Comparison of ENCODE assay signal across 1 cellular context in the genomic region with DNA sequence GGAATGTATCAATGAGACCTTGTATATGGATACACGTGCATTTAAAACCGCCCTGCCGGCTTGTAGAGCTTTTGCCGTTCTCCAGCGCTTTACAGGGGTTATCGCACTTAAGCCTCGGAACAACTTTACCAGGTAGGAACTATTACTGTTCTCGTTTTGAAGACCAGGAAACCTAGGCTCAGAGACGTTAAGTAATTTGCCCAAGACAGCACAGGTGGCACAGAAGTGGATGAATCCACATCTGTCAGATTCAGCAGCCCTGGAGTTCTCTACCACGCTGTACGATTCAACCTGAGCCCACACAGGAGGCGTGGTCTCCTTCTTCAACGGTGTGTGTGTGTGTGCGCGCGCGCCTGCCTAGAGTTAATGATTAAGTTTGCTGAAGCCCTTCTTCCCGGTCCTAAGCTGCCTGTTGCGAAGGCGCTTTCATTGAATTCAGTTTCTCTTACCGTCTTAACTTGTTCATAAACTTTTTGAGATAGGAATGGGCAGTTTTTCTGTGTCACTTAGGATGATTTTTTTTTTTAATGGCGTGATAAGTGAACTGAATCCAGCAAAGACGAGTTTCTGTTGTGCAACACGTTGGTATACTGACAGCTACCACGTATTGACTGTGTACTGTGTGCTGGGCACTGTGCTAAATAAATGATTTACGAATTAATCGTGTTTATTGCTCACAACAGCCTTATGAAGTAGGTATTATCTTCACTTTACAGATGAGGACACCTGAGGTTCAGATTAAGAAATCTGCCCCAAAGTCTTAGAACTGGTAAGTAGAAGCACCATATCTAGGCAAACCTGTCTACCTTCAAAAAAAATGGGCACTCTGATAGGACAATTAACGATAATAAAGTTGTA.
TF ChIP-seq lines count a peak whose summit lies in the region.

No MANE protein-coding gene starts in this region.

TF ChIP-seq in K562, 482 proteins besides CTCF, POLR2A, EP300 and RAD21 (continued from another document and continues in another):
- TF ChIP-seq, protein P1, sequence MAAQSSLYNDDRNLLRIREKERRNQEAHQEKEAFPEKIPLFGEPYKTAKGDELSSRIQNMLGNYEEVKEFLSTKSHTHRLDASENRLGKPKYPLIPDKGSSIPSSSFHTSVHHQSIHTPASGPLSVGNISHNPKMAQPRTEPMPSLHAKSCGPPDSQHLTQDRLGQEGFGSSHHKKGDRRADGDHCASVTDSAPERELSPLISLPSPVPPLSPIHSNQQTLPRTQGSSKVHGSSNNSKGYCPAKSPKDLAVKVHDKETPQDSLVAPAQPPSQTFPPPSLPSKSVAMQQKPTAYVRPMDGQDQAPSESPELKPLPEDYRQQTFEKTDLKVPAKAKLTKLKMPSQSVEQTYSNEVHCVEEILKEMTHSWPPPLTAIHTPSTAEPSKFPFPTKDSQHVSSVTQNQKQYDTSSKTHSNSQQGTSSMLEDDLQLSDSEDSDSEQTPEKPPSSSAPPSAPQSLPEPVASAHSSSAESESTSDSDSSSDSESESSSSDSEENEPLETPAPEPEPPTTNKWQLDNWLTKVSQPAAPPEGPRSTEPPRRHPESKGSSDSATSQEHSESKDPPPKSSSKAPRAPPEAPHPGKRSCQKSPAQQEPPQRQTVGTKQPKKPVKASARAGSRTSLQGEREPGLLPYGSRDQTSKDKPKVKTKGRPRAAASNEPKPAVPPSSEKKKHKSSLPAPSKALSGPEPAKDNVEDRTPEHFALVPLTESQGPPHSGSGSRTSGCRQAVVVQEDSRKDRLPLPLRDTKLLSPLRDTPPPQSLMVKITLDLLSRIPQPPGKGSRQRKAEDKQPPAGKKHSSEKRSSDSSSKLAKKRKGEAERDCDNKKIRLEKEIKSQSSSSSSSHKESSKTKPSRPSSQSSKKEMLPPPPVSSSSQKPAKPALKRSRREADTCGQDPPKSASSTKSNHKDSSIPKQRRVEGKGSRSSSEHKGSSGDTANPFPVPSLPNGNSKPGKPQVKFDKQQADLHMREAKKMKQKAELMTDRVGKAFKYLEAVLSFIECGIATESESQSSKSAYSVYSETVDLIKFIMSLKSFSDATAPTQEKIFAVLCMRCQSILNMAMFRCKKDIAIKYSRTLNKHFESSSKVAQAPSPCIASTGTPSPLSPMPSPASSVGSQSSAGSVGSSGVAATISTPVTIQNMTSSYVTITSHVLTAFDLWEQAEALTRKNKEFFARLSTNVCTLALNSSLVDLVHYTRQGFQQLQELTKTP (IDR thresholded peaks at IDR 0.05; ENCODE audit: low read depth in 1 of 2, partially characterized antibody in 2 of 2): no peak
- no peak for TF ChIP-seq SMARCC2 (IDR thresholded peaks at IDR 0.05; ENCODE audit: low read depth)
- TF ChIP-seq RAD51 (IDR thresholded peaks at IDR 0.05; ENCODE audit: borderline replicate concordance, low read depth): no peak
- no peak for TF ChIP-seq CTBP1 (IDR thresholded peaks at IDR 0.05; ENCODE audit: borderline replicate concordance)
- no peak for TF ChIP-seq CBX1 (IDR thresholded peaks at IDR 0.05; ENCODE audit: low read depth)
- no peak for TF ChIP-seq MTF1 (CRISPR knock-in tag; IDR thresholded peaks at IDR 0.05; ENCODE audit: borderline replicate concordance)
- no peak for TF ChIP-seq PTTG1 (tag; IDR thresholded peaks at IDR 0.05; ENCODE audit: low read depth)
- no peak for TF ChIP-seq PHB2 (IDR thresholded peaks at IDR 0.05; ENCODE audit: low read depth)
- no peak for TF ChIP-seq FOXK1 (CRISPR knock-in tag; IDR thresholded peaks at IDR 0.05; ENCODE audit: borderline replicate concordance)
- TF ChIP-seq GABPB1 (CRISPR knock-in tag; IDR thresholded peaks at IDR 0.05): no peak; the same call in 1 of the 2 replicates
- no peak for TF ChIP-seq ADNP (tag; IDR thresholded peaks at IDR 0.05)
- peak; percentile 93 for TF ChIP-seq CEBPB (tag; IDR thresholded peaks at IDR 0.05)
- TF ChIP-seq, protein P2, sequence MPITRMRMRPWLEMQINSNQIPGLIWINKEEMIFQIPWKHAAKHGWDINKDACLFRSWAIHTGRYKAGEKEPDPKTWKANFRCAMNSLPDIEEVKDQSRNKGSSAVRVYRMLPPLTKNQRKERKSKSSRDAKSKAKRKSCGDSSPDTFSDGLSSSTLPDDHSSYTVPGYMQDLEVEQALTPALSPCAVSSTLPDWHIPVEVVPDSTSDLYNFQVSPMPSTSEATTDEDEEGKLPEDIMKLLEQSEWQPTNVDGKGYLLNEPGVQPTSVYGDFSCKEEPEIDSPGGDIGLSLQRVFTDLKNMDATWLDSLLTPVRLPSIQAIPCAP (CRISPR knock-in tag; IDR thresholded peaks at IDR 0.05; ENCODE audit: borderline replicate concordance): no peak
- TF ChIP-seq ZNF586 (CRISPR knock-in tag; conservative IDR thresholded peaks at IDR 0.05): no peak
- TF ChIP-seq ZSCAN32 (CRISPR knock-in tag; IDR thresholded peaks at IDR 0.05): no peak
- TF ChIP-seq, protein P3, sequence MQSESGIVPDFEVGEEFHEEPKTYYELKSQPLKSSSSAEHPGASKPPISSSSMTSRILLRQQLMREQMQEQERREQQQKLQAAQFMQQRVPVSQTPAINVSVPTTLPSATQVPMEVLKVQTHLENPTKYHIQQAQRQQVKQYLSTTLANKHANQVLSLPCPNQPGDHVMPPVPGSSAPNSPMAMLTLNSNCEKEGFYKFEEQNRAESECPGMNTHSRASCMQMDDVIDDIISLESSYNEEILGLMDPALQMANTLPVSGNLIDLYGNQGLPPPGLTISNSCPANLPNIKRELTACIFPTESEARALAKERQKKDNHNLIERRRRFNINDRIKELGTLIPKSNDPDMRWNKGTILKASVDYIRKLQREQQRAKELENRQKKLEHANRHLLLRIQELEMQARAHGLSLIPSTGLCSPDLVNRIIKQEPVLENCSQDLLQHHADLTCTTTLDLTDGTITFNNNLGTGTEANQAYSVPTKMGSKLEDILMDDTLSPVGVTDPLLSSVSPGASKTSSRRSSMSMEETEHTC (IDR thresholded peaks at IDR 0.05): no peak
- TF ChIP-seq HDAC6 (IDR thresholded peaks at IDR 0.05; ENCODE audit: low read depth, low read length): no peak
- TF ChIP-seq, protein P4, sequence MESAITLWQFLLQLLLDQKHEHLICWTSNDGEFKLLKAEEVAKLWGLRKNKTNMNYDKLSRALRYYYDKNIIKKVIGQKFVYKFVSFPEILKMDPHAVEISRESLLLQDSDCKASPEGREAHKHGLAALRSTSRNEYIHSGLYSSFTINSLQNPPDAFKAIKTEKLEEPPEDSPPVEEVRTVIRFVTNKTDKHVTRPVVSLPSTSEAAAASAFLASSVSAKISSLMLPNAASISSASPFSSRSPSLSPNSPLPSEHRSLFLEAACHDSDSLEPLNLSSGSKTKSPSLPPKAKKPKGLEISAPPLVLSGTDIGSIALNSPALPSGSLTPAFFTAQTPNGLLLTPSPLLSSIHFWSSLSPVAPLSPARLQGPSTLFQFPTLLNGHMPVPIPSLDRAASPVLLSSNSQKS (CRISPR knock-in tag; IDR thresholded peaks at IDR 0.05): no peak
- TF ChIP-seq, protein P5, sequence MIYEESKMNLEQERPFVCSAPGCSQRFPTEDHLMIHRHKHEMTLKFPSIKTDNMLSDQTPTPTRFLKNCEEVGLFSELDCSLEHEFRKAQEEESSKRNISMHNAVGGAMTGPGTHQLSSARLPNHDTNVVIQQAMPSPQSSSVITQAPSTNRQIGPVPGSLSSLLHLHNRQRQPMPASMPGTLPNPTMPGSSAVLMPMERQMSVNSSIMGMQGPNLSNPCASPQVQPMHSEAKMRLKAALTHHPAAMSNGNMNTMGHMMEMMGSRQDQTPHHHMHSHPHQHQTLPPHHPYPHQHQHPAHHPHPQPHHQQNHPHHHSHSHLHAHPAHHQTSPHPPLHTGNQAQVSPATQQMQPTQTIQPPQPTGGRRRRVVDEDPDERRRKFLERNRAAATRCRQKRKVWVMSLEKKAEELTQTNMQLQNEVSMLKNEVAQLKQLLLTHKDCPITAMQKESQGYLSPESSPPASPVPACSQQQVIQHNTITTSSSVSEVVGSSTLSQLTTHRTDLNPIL (CRISPR knock-in tag; IDR thresholded peaks at IDR 0.05): no peak
- TF ChIP-seq, protein P6, sequence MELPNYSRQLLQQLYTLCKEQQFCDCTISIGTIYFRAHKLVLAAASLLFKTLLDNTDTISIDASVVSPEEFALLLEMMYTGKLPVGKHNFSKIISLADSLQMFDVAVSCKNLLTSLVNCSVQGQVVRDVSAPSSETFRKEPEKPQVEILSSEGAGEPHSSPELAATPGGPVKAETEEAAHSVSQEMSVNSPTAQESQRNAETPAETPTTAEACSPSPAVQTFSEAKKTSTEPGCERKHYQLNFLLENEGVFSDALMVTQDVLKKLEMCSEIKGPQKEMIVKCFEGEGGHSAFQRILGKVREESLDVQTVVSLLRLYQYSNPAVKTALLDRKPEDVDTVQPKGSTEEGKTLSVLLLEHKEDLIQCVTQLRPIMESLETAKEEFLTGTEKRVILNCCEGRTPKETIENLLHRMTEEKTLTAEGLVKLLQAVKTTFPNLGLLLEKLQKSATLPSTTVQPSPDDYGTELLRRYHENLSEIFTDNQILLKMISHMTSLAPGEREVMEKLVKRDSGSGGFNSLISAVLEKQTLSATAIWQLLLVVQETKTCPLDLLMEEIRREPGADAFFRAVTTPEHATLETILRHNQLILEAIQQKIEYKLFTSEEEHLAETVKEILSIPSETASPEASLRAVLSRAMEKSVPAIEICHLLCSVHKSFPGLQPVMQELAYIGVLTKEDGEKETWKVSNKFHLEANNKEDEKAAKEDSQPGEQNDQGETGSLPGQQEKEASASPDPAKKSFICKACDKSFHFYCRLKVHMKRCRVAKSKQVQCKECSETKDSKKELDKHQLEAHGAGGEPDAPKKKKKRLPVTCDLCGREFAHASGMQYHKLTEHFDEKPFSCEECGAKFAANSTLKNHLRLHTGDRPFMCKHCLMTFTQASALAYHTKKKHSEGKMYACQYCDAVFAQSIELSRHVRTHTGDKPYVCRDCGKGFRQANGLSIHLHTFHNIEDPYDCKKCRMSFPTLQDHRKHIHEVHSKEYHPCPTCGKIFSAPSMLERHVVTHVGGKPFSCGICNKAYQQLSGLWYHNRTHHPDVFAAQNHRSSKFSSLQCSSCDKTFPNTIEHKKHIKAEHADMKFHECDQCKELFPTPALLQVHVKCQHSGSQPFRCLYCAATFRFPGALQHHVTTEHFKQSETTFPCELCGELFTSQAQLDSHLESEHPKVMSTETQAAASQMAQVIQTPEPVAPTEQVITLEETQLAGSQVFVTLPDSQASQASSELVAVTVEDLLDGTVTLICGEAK (IDR thresholded peaks at IDR 0.05): no peak
- TF ChIP-seq, protein P6 (CRISPR knock-in tag; IDR thresholded peaks at IDR 0.05): no peak
- no peak for TF ChIP-seq GABPA (tag; conservative IDR thresholded peaks at IDR 0.05; ENCODE audit: low read depth)
- TF ChIP-seq SUPT5H (IDR thresholded peaks at IDR 0.05): 0 out of 2 replicates have a peak, but pooled peaks have one; percentile 48
- peak; percentile 64 for TF ChIP-seq TAF1 (IDR thresholded peaks at IDR 0.05; ENCODE audit: control insufficient read depth, extremely low read depth, insufficient read depth, low read length, severe bottlenecking)
- TF ChIP-seq, protein P7, sequence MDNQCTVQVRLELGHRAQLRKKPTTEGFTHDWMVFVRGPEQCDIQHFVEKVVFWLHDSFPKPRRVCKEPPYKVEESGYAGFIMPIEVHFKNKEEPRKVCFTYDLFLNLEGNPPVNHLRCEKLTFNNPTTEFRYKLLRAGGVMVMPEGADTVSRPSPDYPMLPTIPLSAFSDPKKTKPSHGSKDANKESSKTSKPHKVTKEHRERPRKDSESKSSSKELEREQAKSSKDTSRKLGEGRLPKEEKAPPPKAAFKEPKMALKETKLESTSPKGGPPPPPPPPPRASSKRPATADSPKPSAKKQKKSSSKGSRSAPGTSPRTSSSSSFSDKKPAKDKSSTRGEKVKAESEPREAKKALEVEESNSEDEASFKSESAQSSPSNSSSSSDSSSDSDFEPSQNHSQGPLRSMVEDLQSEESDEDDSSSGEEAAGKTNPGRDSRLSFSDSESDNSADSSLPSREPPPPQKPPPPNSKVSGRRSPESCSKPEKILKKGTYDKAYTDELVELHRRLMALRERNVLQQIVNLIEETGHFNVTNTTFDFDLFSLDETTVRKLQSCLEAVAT (IDR thresholded peaks at IDR 0.05): no peak
- peak; percentile 9; the same call in 1 of the 2 replicates for TF ChIP-seq MYC (IDR thresholded peaks at IDR 0.05; ENCODE audit: low read depth, low read length)
- TF ChIP-seq MYC (CRISPR knock-in tag; IDR thresholded peaks at IDR 0.05; ENCODE audit: borderline replicate concordance, low read depth): no peak
